32 cellular contexts compared by ENCODE assay signal in the genomic region with DNA sequence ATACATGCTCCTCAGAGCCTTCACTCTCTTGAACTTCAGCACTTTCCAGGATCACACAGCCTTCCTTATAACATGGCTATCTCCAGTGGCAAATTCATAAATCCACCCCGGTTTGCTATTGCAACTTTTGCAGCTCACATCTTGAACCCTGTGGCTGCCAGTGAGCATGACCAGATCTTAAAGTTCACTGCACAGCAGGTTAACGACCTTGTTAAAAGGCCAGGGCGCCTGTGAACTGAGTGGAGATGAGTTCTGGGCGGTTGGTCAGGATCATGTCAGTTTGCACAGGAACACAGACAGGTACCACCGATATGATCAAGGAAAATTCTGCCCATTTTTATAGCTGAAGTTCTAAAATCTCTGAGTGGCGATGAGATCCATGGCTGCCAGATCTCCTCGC.
"Had no signal": no experiment of that assay in that cellular context is flagged by ENCODE, and none has a peak within 500 bp of the region (broad histone marks: within the 10 kb centered on the region; RNA-seq: fewer than 3 reads in every experiment).

No MANE protein-coding gene starts in this region.

- ATAC-seq: esophagus mucosa; foreskin keratinocyte; gastroesophageal sphincter; heart right ventricle; left cardiac atrium; left ventricle myocardium superior; natural killer cell treated with Interleukin-12 subunit alpha and Interleukin-12 subunit beta and Interleukin-15 and Interleukin-18, amount 100 ng/mL, for 72 hours; psoas muscle; sciatic nerve had no signal

- H3K4me3 ChIP-seq: colonic mucosa, gastroesophageal sphincter, heart right ventricle, lung, psoas muscle, smooth muscle cell, stomach, thyroid gland, vagina had no signal

- H3K4me1 ChIP-seq: colonic mucosa, foreskin keratinocyte, psoas muscle, thyroid gland, vagina had no signal

- H3K36me3 ChIP-seq: colonic mucosa, gastroesophageal sphincter, heart right ventricle, neutrophil, stomach, thyroid gland, vagina had no signal

- DNase-seq: colonic mucosa; effector CD8-positive, alpha-beta T cell; endodermal cell; foreskin keratinocyte; glutamatergic neuron; heart right ventricle; hippocampal formation; left cardiac atrium; left ventricle myocardium superior; posterior cingulate gyrus; psoas muscle; retina; stimulated activated CD4-positive, alpha-beta T cell treated with anti-CD3 and anti-CD28 coated beads, Interleukin-12 subunit alpha, Interleukin-12 subunit beta, amount 100 ng/mL, for 4 hours; stimulated activated CD4-positive, alpha-beta T cell treated with anti-CD3 and anti-CD28 coated beads, Interleukin-1b, Interleukin-23, amount 100 ng/mL, for 48 hours; stimulated activated CD4-positive, alpha-beta T cell treated with anti-CD3 and anti-CD28 coated beads, Interleukin-4, amount 100 ng/mL, for 1 hour; stimulated activated CD8-positive, alpha-beta memory T cell treated with anti-CD3 and anti-CD28 coated beads, Interleukin-4, amount 100 ng/mL, for 48 hours; stimulated activated naive CD4-positive, alpha-beta T cell treated with Interleukin-2 at 50 U/mL for 16 hours; stomach; thyroid gland; trophoblast cell had no signal

- H3K9me3 Mint-ChIP-seq: dendritic cell treated with granulocyte-macrophage colony-stimulating factor and Interleukin-4, amounts not matched to agents 40 ng/mL and 50 ng/mL, for 4 days; natural killer cell treated with Interleukin-12 subunit alpha and Interleukin-12 subunit beta and Interleukin-15 and Interleukin-18, amount 100 ng/mL, for 72 hours had no signal

- H3K4me3 Mint-ChIP-seq: dendritic cell treated with granulocyte-macrophage colony-stimulating factor and Interleukin-4, amounts not matched to agents 40 ng/mL and 50 ng/mL, for 4 days; endodermal cell; memory B cell; natural killer cell treated with Interleukin-12 subunit alpha and Interleukin-12 subunit beta and Interleukin-15 and Interleukin-18, amount 100 ng/mL, for 72 hours; neural crest cell had no signal

- H3K27ac ChIP-seq: colonic mucosa, epithelial cell of prostate, foreskin keratinocyte, gastroesophageal sphincter, heart right ventricle, neutrophil, psoas muscle, stomach, thyroid gland, vagina had no signal

- H3K27ac Mint-ChIP-seq: dendritic cell treated with granulocyte-macrophage colony-stimulating factor and Interleukin-4, amounts not matched to agents 40 ng/mL and 50 ng/mL, for 4 days; endodermal cell; memory B cell; natural killer cell treated with Interleukin-12 subunit alpha and Interleukin-12 subunit beta and Interleukin-15 and Interleukin-18, amount 100 ng/mL, for 72 hours had no signal

- H3K36me3 Mint-ChIP-seq: natural killer cell treated with Interleukin-12 subunit alpha and Interleukin-12 subunit beta and Interleukin-15 and Interleukin-18, amount 100 ng/mL, for 72 hours had no signal

- H3K27me3 ChIP-seq: colonic mucosa, gastroesophageal sphincter, heart right ventricle, neutrophil, stomach, thyroid gland, vagina had no signal

- H3K9me3 ChIP-seq: colonic mucosa, neutrophil, psoas muscle, thyroid gland, vagina had no signal

- H3K27me3 Mint-ChIP-seq: dendritic cell treated with granulocyte-macrophage colony-stimulating factor and Interleukin-4, amounts not matched to agents 40 ng/mL and 50 ng/mL, for 4 days; memory B cell had no signal

- H3K4me1 Mint-ChIP-seq: endodermal cell, neural crest cell had no signal

- H3K4me2 ChIP-seq: smooth muscle cell had no signal
